1 cellular context compared by ENCODE assay signal in the genomic region with DNA sequence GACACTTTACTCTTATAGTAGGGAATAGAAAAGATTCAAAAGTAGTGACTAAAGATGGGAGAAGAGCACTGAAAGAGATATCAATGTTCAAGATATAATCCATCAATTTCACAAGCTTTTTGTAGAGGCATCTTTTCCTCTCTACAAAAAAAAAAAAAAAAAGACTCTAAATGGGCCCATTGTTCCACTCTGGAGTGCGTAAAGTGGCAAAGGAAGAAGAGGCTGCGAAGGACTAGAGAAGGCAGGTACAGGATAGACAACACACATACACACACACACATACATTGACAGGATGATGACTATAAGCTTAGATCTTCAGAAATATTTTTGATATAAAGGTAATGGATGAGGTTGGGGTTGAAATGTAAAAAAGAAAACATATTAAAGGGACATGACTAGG.
TF ChIP-seq lines count a peak whose summit lies in the region.

No MANE protein-coding gene starts in this region.

TF ChIP-seq in WTC11, 78 proteins besides CTCF, POLR2A, EP300 and RAD21 (continued from another document):
- TF ChIP-seq, protein P1, sequence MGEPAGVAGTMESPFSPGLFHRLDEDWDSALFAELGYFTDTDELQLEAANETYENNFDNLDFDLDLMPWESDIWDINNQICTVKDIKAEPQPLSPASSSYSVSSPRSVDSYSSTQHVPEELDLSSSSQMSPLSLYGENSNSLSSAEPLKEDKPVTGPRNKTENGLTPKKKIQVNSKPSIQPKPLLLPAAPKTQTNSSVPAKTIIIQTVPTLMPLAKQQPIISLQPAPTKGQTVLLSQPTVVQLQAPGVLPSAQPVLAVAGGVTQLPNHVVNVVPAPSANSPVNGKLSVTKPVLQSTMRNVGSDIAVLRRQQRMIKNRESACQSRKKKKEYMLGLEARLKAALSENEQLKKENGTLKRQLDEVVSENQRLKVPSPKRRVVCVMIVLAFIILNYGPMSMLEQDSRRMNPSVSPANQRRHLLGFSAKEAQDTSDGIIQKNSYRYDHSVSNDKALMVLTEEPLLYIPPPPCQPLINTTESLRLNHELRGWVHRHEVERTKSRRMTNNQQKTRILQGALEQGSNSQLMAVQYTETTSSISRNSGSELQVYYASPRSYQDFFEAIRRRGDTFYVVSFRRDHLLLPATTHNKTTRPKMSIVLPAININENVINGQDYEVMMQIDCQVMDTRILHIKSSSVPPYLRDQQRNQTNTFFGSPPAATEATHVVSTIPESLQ (CRISPR knock-in tag; IDR thresholded peaks at IDR 0.05): no peak
- TF ChIP-seq, protein P2, sequence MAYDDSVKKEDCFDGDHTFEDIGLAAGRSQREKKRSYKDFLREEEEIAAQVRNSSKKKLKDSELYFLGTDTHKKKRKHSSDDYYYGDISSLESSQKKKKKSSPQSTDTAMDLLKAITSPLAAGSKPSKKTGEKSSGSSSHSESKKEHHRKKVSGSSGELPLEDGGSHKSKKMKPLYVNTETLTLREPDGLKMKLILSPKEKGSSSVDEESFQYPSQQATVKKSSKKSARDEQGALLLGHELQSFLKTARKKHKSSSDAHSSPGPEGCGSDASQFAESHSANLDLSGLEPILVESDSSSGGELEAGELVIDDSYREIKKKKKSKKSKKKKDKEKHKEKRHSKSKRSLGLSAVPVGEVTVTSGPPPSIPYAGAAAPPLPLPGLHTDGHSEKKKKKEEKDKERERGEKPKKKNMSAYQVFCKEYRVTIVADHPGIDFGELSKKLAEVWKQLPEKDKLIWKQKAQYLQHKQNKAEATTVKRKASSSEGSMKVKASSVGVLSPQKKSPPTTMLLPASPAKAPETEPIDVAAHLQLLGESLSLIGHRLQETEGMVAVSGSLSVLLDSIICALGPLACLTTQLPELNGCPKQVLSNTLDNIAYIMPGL (CRISPR knock-in tag; IDR thresholded peaks at IDR 0.05): no peak
- TF ChIP-seq ZNF121 (CRISPR knock-in tag; IDR thresholded peaks at IDR 0.05): no peak
- TF ChIP-seq ATF1 (CRISPR knock-in tag; IDR thresholded peaks at IDR 0.05): no peak
